21 cellular contexts compared by ENCODE assay signal in the genomic region with DNA sequence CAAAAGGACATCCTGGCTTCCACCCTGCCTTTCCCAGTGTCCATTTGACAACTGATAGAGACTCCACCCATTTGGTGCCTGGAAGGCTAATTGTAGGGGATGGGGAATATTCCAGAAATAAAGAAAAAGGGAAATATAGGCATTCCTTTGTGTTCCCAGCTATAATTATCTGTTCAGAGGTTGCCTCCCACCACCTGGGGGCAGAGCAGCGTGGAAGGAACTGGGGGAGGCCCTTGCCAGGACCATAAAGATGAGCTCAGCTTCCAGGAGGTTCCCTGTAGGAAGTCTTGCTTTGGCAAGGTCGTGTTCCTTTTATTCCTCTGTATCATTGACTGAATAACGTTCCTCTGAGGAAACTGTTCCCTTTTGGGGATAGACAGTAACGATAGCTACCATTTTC.
DNase-seq lines count a peak whose midpoint lies in the region; ATAC-seq and TF ChIP-seq lines count a peak whose summit lies in the region.
"Had no signal": no experiment of that assay in that cellular context is flagged by ENCODE, and none has a peak within 500 bp of the region (broad histone marks: within the 10 kb centered on the region; RNA-seq: fewer than 3 reads in every experiment).

No MANE protein-coding gene starts in this region.

- H3K27me3 ChIP-seq in HAP-1 (ENCODE audit: low read depth) (no peaks in the 10 kb centered on the region), foreskin keratinocyte (peaks cover 25% of the 10 kb centered on the region), spleen (replicated peaks in 1 of 7) (peaks cover 0 to 8% (median 0%) of the 10 kb centered on the region in 7 donors)

- H3K4me3 Mint-ChIP-seq in activated T-cell treated with anti-CD3 and anti-CD28 coated beads, Interleukin-2, amount 50 U/mL, for 24 hours = no peak overlapping the region
- H3K4me3 Mint-ChIP-seq: activated CD4-positive, alpha-beta memory T cell treated with anti-CD3 and anti-CD28 coated beads, Interleukin-2, amount 10 ng/mL, durations not matched to agents 7 days and 5 days; stimulated activated naive B cell treated with anti-CD40 and anti-IgM and Interleukin-4, amounts not matched to agents 10 μg/mL and 1 μg/mL and 100 μg/mL, for 72 hours had no signal

- 35 to 52% (median 42%) methylated on average over 4 of the region's 4 CpGs for WGBS in spleen, 5 donors

- no peak overlapping the region for H3K27ac ChIP-seq in foreskin keratinocyte
- no peak overlapping the region for H3K27ac ChIP-seq in spleen
- H3K27ac ChIP-seq: parathyroid adenoma had no signal

- H3K4me3 ChIP-seq in HAP-1 (no peak overlapping the region), spleen (no peak overlapping the region)
- H3K4me3 ChIP-seq: mucosa of descending colon had no signal

- no peak overlapping the region for H3K27ac Mint-ChIP-seq in activated T-cell treated with anti-CD3 and anti-CD28 coated beads, Interleukin-2, amount 50 U/mL, for 24 hours
- H3K27ac Mint-ChIP-seq: activated CD4-positive, alpha-beta memory T cell treated with anti-CD3 and anti-CD28 coated beads, Interleukin-2, amount 10 ng/mL, durations not matched to agents 7 days and 5 days; stimulated activated naive B cell treated with anti-CD40 and anti-IgM and Interleukin-4, amounts not matched to agents 10 μg/mL and 1 μg/mL and 100 μg/mL, for 72 hours had no signal

- no peak for TF ChIP-seq POLR2A in spleen (IDR thresholded peaks at IDR 0.05)

- ATAC-seq in foreskin keratinocyte = peak; percentile 49
- no peak for ATAC-seq in HG03280 (IDR thresholded peaks at IDR 0.05; ENCODE audit: unreplicated experiment)
- ATAC-seq: left colon; mucosa of descending colon; stimulated activated naive B cell treated with anti-CD40 and anti-IgM and Interleukin-4, amounts not matched to agents 10 μg/mL and 1 μg/mL and 100 μg/mL, for 72 hours had no signal

- no peaks in the 10 kb centered on the region for H3K36me3 Mint-ChIP-seq in activated T-cell treated with anti-CD3 and anti-CD28 coated beads, Interleukin-2, amount 50 U/mL, for 24 hours (ENCODE audit: low read depth)
- H3K36me3 Mint-ChIP-seq: stimulated activated naive B cell treated with anti-CD40 and anti-IgM and Interleukin-4, amounts not matched to agents 10 μg/mL and 1 μg/mL and 100 μg/mL, for 72 hours had no signal

- H3K4me1 ChIP-seq in HAP-1 (no peaks in the 10 kb centered on the region), foreskin keratinocyte (no peaks in the 10 kb centered on the region), spleen (no peaks in the 10 kb centered on the region)
- H3K4me1 ChIP-seq: parathyroid adenoma had no signal

- H3K4me1 Mint-ChIP-seq in activated T-cell treated with anti-CD3 and anti-CD28 coated beads, Interleukin-2, amount 50 U/mL, for 24 hours (ENCODE audit: low read depth) = no peaks in the 10 kb centered on the region
- H3K4me1 Mint-ChIP-seq: activated CD4-positive, alpha-beta memory T cell treated with anti-CD3 and anti-CD28 coated beads, Interleukin-2, amount 10 ng/mL, durations not matched to agents 7 days and 5 days; stimulated activated naive B cell treated with anti-CD40 and anti-IgM and Interleukin-4, amounts not matched to agents 10 μg/mL and 1 μg/mL and 100 μg/mL, for 72 hours had no signal

- peak; percentile 11 for DNase-seq in A172 (ENCODE audit: low spot score)
- peak; percentile 11 to 48 for DNase-seq in HAP-1 (ENCODE audit: low spot score in 2 of 2)
- DNase-seq in SK-MEL-5 (ENCODE audit: low read depth, low spot score) = peak; percentile 63
- no peak for DNase-seq in foreskin keratinocyte
- DNase-seq in activated T-cell treated with anti-CD3 and anti-CD28 coated beads, Interleukin-2, amount 50 U/mL, for 24 hours = no peak
- no peak for DNase-seq in spleen
- DNase-seq in DMS53 treated with DMSO at 0.1 percent for 48 hours (lab: John Stamatoyannopoulos, UW; ENCODE audit: unreplicated experiment) = no peak
- DNase-seq: ACHN; activated CD4-positive, alpha-beta memory T cell treated with anti-CD3 and anti-CD28 coated beads, Interleukin-2, amount 10 ng/mL, durations not matched to agents 7 days and 5 days; amniotic stem cell; cortex of kidney; GF-D8; KBM-7; left colon; mucosa of descending colon; NCI-H446; small intestine; stimulated activated naive B cell treated with anti-CD40 and anti-IgM and Interleukin-4, amounts not matched to agents 10 μg/mL and 1 μg/mL and 100 μg/mL, for 72 hours; trophoblast cell had no signal

- intact Hi-C loops in spleen (cut with DNase I; ENCODE audit: low total_unique reads) = no loop called here

- peaks cover 7% of the 10 kb centered on the region for H3K27me3 Mint-ChIP-seq in activated T-cell treated with anti-CD3 and anti-CD28 coated beads, Interleukin-2, amount 50 U/mL, for 24 hours
- H3K27me3 Mint-ChIP-seq: activated CD4-positive, alpha-beta memory T cell treated with anti-CD3 and anti-CD28 coated beads, Interleukin-2, amount 10 ng/mL, durations not matched to agents 7 days and 5 days had no signal

- H3K9me3 Mint-ChIP-seq in activated T-cell treated with anti-CD3 and anti-CD28 coated beads, Interleukin-2, amount 50 U/mL, for 24 hours = no peaks in the 10 kb centered on the region

- H3K9me3 ChIP-seq in HAP-1 (no peaks in the 10 kb centered on the region), spleen (no peaks in the 10 kb centered on the region)
- H3K9me3 ChIP-seq: mucosa of descending colon had no signal

- TF ChIP-seq CTCF in foreskin keratinocyte (conservative IDR thresholded peaks at IDR 0.05) = peak; percentile 54
- no peak for TF ChIP-seq CTCF in spleen (IDR thresholded peaks at IDR 0.05 in 8 of 11, conservative IDR thresholded peaks at IDR 0.05 in 3 of 11)

- in situ Hi-C loops in HAP-1 (cut with MboI; ENCODE audit: low sequenced_read_pairs) (no loop called here), SK-MEL-5 (cut with HindIII; ENCODE audit: low pct_unique_long_range_greater_than_20kb, low sequenced_read_pairs) (no loop called here)

- H3K36me3 ChIP-seq in HAP-1 (replicated peaks) (no peaks in the 10 kb centered on the region), spleen (no peaks in the 10 kb centered on the region)

Comparison
In these comparisons a context has a peak if more than half of its experiments do, and no peak if none do; other contexts are left out.
1. DNase-seq: peak in A172 (single experiment), HAP-1 (2 of 2) and SK-MEL-5 (single experiment); none in foreskin keratinocyte (0 of 2), activated T-cell treated with anti-CD3 and anti-CD28 coated beads, Interleukin-2, amount 50 U/mL, for 24 hours (single experiment), spleen (single experiment) and DMS53 treated with DMSO at 0.1 percent for 48 hours (single experiment).